8 cellular contexts compared by ENCODE assay signal in genomic region chr6:136772685-136773472, GRCh38. TPM values are rescaled to one million over a fixed set of nuclear protein-coding genes. Genes with fewer than 3 reads are reported as not detected.
DNase-seq lines count a peak whose midpoint lies in the region; ATAC-seq and TF ChIP-seq lines count a peak whose summit lies in the region.

No MANE protein-coding gene starts in this region.

- POLR2A ChIA-PET in Caco-2 (lab: Charles Lee), result no interaction called here

- no peaks in the 10 kb centered on the region for H3K9me3 Mint-ChIP-seq in Caco-2 (ENCODE audit: unreplicated experiment)

- H3K4me3 ChIP-seq in body of pancreas (no peak overlapping the region), Caco-2 (ENCODE audit: low read depth, low read length) (no peak overlapping the region)

- no peaks in the 10 kb centered on the region for H3K36me3 Mint-ChIP-seq in Caco-2 (ENCODE audit: insufficient read depth, unreplicated experiment)

- H3K4me1 ChIP-seq in body of pancreas (peaks cover 64% of the 10 kb centered on the region), Caco-2 (peaks cover 4% of the 10 kb centered on the region; the same call in 1 of the 2 replicates)

- H3K4me3 Mint-ChIP-seq in Caco-2 (ENCODE audit: unreplicated experiment), result no peak overlapping the region

- CTCF ChIA-PET in Caco-2 (lab: Charles Lee), result no interaction called here

- peak in 2 of 3 donors; percentile 12 to 42 for TF ChIP-seq POLR2A in body of pancreas (IDR thresholded peaks at IDR 0.05)

- BruUV-seq in Caco-2 (replicated peaks; lab: Mats Ljungman, UMichigan), result no TSS peak

- intact Hi-C loops in body of pancreas (cut with DNase I) (no loop called here), Caco-2 (cut with micrococcal nuclease; ENCODE audit: unreplicated experiment) (no loop called here)

- no peaks in the 10 kb centered on the region for H3K27me3 ChIP-seq in body of pancreas
- no peaks in the 10 kb centered on the region for H3K27me3 ChIP-seq in Caco-2 (replicated peaks; ENCODE audit: control insufficient read depth, insufficient read depth, low read length)

- H3K27me3 Mint-ChIP-seq in Caco-2 (ENCODE audit: insufficient read depth, unreplicated experiment), result no peaks in the 10 kb centered on the region

- H3K9me3 ChIP-seq in body of pancreas, result no peaks in the 10 kb centered on the region
- H3K9me3 ChIP-seq in Caco-2, result no peaks in the 10 kb centered on the region

- peak overlapping the region; percentile 72 to 81 (median 80) for H3K27ac ChIP-seq in body of pancreas

- H3K36me3 ChIP-seq in body of pancreas (replicated peaks in 1 of 2; ENCODE audit: insufficient read depth in 1 of 2, low read depth in 2 of 2) (no peaks in the 10 kb centered on the region), Caco-2 (ENCODE audit: control insufficient read depth, insufficient read depth, low read length) (no peaks in the 10 kb centered on the region)

- TF ChIP-seq CTCF in body of pancreas (IDR thresholded peaks at IDR 0.05) (no peak), Caco-2 (IDR thresholded peaks at IDR 0.05; ENCODE audit: insufficient read depth in 1 of 2, low read depth in 1 of 2, low read length in 1 of 2, severe bottlenecking in 1 of 2, unreplicated experiment in 1 of 2) (no peak)

- in situ Hi-C loops in G401 (cut with HindIII; ENCODE audit: low sequenced_read_pairs), result no loop called here

- 53 to 61% methylated on average over 6 of the region's 6 CpGs for WGBS in body of pancreas, 2 donors

- DNase-seq in G401 (ENCODE audit: low spot score), result peak; percentile 77
- peak; percentile 78 to 90 (median 88) for DNase-seq in body of pancreas
- DNase-seq in superior temporal gyrus (ENCODE audit: extremely low spot score), result peak; percentile 49
- no peak for DNase-seq in Caco-2
- DNase-seq in NCI-H146 treated with DMSO at 0.1 percent for 48 hours (lab: John Stamatoyannopoulos, UW; ENCODE audit: unreplicated experiment), result no peak
- no peak for DNase-seq in NCI-H82 treated with DMSO at 0.1 percent for 48 hours (lab: John Stamatoyannopoulos, UW; ENCODE audit: unreplicated experiment)

- ATAC-seq in GM19468 (IDR thresholded peaks at IDR 0.05; ENCODE audit: extremely low read depth, unreplicated experiment), result peak; percentile 51
- peak; percentile 40 for ATAC-seq in HG03457 (IDR thresholded peaks at IDR 0.05; ENCODE audit: unreplicated experiment)
- ATAC-seq in body of pancreas, result peak; percentile 96

- peaks cover 8% of the 10 kb centered on the region for H3K4me1 Mint-ChIP-seq in Caco-2 (ENCODE audit: low read depth, unreplicated experiment)

- H3K27ac Mint-ChIP-seq in Caco-2 (ENCODE audit: unreplicated experiment), result no peak overlapping the region

RNA-seq across cellular contexts. Expression of gene MAP3K5, which starts 19.4 kb away (rescaled TPM):
- total RNA-seq in G401 (2014; rRNA removed; shearing (Covaris generic)), result not detected in 2 replicates
- total RNA-seq in body of pancreas (10 to 100 TPM; 33.7 to 36.9 TPM), Caco-2 (2022) (2.1 and 2.3 TPM in 2 replicates)

RNA-seq across cellular contexts. Expression of gene PEX7, which starts 49.5 kb away (rescaled TPM):
- 4.6 and 5.8 TPM in 2 replicates for total RNA-seq in G401 (2014; rRNA removed; shearing (Covaris generic))
- total RNA-seq in body of pancreas (10 to 100 TPM in 1 of 2 donors, 1 to 10 TPM in 1; 8.9 to 17.9 TPM), Caco-2 (2022) (6.1 and 6.4 TPM in 2 replicates)

Comparison
In these comparisons a context has a peak if more than half of its experiments do, and no peak if none do; other contexts are left out.
1. DNase-seq: peak in G401 (single experiment), body of pancreas (4 of 4) and superior temporal gyrus (single experiment); none in Caco-2 (0 of 2), NCI-H146 treated with DMSO at 0.1 percent for 48 hours (single experiment) and NCI-H82 treated with DMSO at 0.1 percent for 48 hours (single experiment).
2. ATAC-seq: peak in every context shown above with its lines; median percentile 96 in body of pancreas; 51 in GM19468; 40 in HG03457.
3. RNA of gene MAP3K5, which starts 19.4 kb away (total RNA-seq): 33.7 to 36.9 TPM in body of pancreas; 2.1 to 2.3 TPM in Caco-2 and not detected in G401; every median in the first group is over 10 times any median in the second.